30 cellular contexts compared by ENCODE assay signal in genomic region chr1:47754221-47754620, GRCh38.
"Had no signal": no experiment of that assay in that cellular context is flagged by ENCODE, and none has a peak within 500 bp of the region (broad histone marks: within the 10 kb centered on the region; RNA-seq: fewer than 3 reads in every experiment).

No MANE protein-coding gene starts in this region.

- H3K4me3 Mint-ChIP-seq: naive thymus-derived CD8-positive, alpha-beta T cell; natural killer cell treated with Interleukin-12 subunit alpha and Interleukin-12 subunit beta and Interleukin-15 and Interleukin-18, amount 100 ng/mL, for 72 hours; nephron progenitor cell; neural crest cell; stimulated activated effector memory CD8-positive, alpha-beta T cell treated with anti-CD3 and anti-CD28 coated beads, Interleukin-12 subunit alpha, Interleukin-12 subunit beta, amount 100 ng/mL, for 72 hours; stimulated activated naive B cell treated with anti-CD40 and anti-IgM and Interleukin-4, amounts not matched to agents 10 μg/mL and 1 μg/mL and 100 μg/mL, for 72 hours; stimulated activated naive CD8-positive, alpha-beta T cell treated with anti-CD3 and anti-CD28 coated beads, Interleukin-15, Interleukin-2, amounts not matched to agents 100 ng/mL and 50 ng/mL, for 24 hours had no signal

- H3K4me1 Mint-ChIP-seq: neural crest cell; stimulated activated effector memory CD8-positive, alpha-beta T cell treated with anti-CD3 and anti-CD28 coated beads, Interleukin-12 subunit alpha, Interleukin-12 subunit beta, amount 100 ng/mL, for 72 hours; stimulated activated naive B cell treated with anti-CD40 and anti-IgM and Interleukin-4, amounts not matched to agents 10 μg/mL and 1 μg/mL and 100 μg/mL, for 72 hours had no signal

- DNase-seq: naive thymus-derived CD8-positive, alpha-beta T cell; nephron progenitor cell; nucleus accumbens; ovary; posterior cingulate gyrus; psoas muscle; right cardiac atrium; right lobe of liver; sigmoid colon; small intestine; stimulated activated CD4-positive, alpha-beta T cell treated with anti-CD3 and anti-CD28 coated beads, Interleukin-15, amount 100 ng/mL, for 24 hours; stimulated activated CD4-positive, alpha-beta T cell treated with anti-CD3 and anti-CD28 coated beads, Interleukin-2, amount 100 ng/mL, for 24 hours; stimulated activated CD4-positive, alpha-beta T cell treated with anti-CD3 and anti-CD28 coated beads, Interleukin-2, amount 100 ng/mL, for 48 hours; stimulated activated CD4-positive, alpha-beta T cell treated with anti-CD3 and anti-CD28 coated beads, Interleukin-4, amount 100 ng/mL, for 24 hours; stimulated activated naive B cell treated with anti-CD40 and anti-IgM and Interleukin-4, amounts not matched to agents 10 μg/mL and 1 μg/mL and 100 μg/mL, for 72 hours; stimulated activated naive CD4-positive, alpha-beta T cell treated with Interleukin-2 at 50 U/mL for 16 hours; stomach; thyroid gland; trophoblast cell; upper lobe of right lung had no signal

- H3K4me1 ChIP-seq: parathyroid adenoma, psoas muscle, right lobe of liver had no signal

- FAIRE-seq: small intestine had no signal

- H3K27ac Mint-ChIP-seq: naive thymus-derived CD8-positive, alpha-beta T cell; natural killer cell treated with Interleukin-12 subunit alpha and Interleukin-12 subunit beta and Interleukin-15 and Interleukin-18, amount 100 ng/mL, for 72 hours; nephron progenitor cell; progenitor cell of endocrine pancreas; stimulated activated effector memory CD8-positive, alpha-beta T cell treated with anti-CD3 and anti-CD28 coated beads, Interleukin-12 subunit alpha, Interleukin-12 subunit beta, amount 100 ng/mL, for 72 hours; stimulated activated naive B cell treated with anti-CD40 and anti-IgM and Interleukin-4, amounts not matched to agents 10 μg/mL and 1 μg/mL and 100 μg/mL, for 72 hours; stimulated activated naive CD8-positive, alpha-beta T cell treated with anti-CD3 and anti-CD28 coated beads, Interleukin-15, Interleukin-2, amounts not matched to agents 100 ng/mL and 50 ng/mL, for 24 hours had no signal

- H2AFZ ChIP-seq: parathyroid adenoma had no signal

- H3K9me3 ChIP-seq: neutrophil, ovary, psoas muscle, right lobe of liver, sigmoid colon, stomach, thoracic aorta, thyroid gland, tibial nerve, upper lobe of right lung, vagina had no signal

- H3K9ac ChIP-seq: parathyroid adenoma had no signal

- H3K4me3 ChIP-seq: ovary, psoas muscle, right lobe of liver, sigmoid colon, stomach, thoracic aorta, thyroid gland, tibial nerve, upper lobe of right lung, vagina had no signal

- H3K27me3 ChIP-seq: ovary, right lobe of liver, sigmoid colon, thyroid gland, tibial nerve, upper lobe of right lung, vagina had no signal

- H3K36me3 ChIP-seq: neutrophil, ovary, right lobe of liver, sigmoid colon, stomach, thoracic aorta, thyroid gland, tibial nerve, upper lobe of right lung, vagina had no signal

- H3K9me3 Mint-ChIP-seq: naive thymus-derived CD8-positive, alpha-beta T cell; natural killer cell treated with Interleukin-12 subunit alpha and Interleukin-12 subunit beta and Interleukin-15 and Interleukin-18, amount 100 ng/mL, for 72 hours; nephron progenitor cell; neural crest cell; stimulated activated effector memory CD8-positive, alpha-beta T cell treated with anti-CD3 and anti-CD28 coated beads, Interleukin-12 subunit alpha, Interleukin-12 subunit beta, amount 100 ng/mL, for 72 hours; stimulated activated naive B cell treated with anti-CD40 and anti-IgM and Interleukin-4, amounts not matched to agents 10 μg/mL and 1 μg/mL and 100 μg/mL, for 72 hours; stimulated activated naive CD8-positive, alpha-beta T cell treated with anti-CD3 and anti-CD28 coated beads, Interleukin-15, Interleukin-2, amounts not matched to agents 100 ng/mL and 50 ng/mL, for 24 hours had no signal

- H3K79me2 ChIP-seq: parathyroid adenoma had no signal

- ATAC-seq: naive thymus-derived CD8-positive, alpha-beta T cell; natural killer cell treated with Interleukin-12 subunit alpha and Interleukin-12 subunit beta and Interleukin-15 and Interleukin-18, amount 100 ng/mL, for 72 hours; psoas muscle; right cardiac atrium; stimulated activated effector memory CD8-positive, alpha-beta T cell treated with anti-CD3 and anti-CD28 coated beads, Interleukin-12 subunit alpha, Interleukin-12 subunit beta, amount 100 ng/mL, for 72 hours; stimulated activated naive B cell treated with anti-CD40 and anti-IgM and Interleukin-4, amounts not matched to agents 10 μg/mL and 1 μg/mL and 100 μg/mL, for 72 hours; upper lobe of right lung had no signal

- H3K36me3 Mint-ChIP-seq: naive thymus-derived CD8-positive, alpha-beta T cell; natural killer cell treated with Interleukin-12 subunit alpha and Interleukin-12 subunit beta and Interleukin-15 and Interleukin-18, amount 100 ng/mL, for 72 hours; stimulated activated effector memory CD8-positive, alpha-beta T cell treated with anti-CD3 and anti-CD28 coated beads, Interleukin-12 subunit alpha, Interleukin-12 subunit beta, amount 100 ng/mL, for 72 hours; stimulated activated naive B cell treated with anti-CD40 and anti-IgM and Interleukin-4, amounts not matched to agents 10 μg/mL and 1 μg/mL and 100 μg/mL, for 72 hours had no signal

- H3K27ac ChIP-seq: neutrophil, ovary, parathyroid adenoma, psoas muscle, right lobe of liver, sigmoid colon, stomach, thoracic aorta, thyroid gland, tibial nerve, upper lobe of right lung, vagina had no signal
